9 cellular contexts compared by ENCODE assay signal in the genomic region with DNA sequence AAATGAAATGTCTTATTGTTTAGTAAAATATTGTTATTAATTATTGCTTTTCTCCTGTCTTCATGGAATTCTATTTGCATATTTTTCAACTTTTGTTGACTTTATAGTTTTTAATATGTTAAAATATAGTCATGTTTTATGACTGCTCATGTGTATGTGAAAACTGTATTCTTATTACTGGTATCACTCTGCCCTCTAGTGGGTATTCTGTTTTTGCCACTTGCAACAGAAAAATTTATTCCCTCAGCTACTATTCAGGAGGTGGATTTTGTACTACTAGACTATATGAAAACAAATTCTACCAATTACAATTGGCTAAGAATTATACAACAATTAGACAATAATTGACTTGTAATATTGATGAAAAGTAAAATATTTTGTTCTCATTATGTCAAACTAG. TPM values are rescaled to one million over a fixed set of nuclear protein-coding genes. Genes with fewer than 3 reads are reported as not detected.
DNase-seq lines count a peak whose midpoint lies in the region; ATAC-seq and TF ChIP-seq lines count a peak whose summit lies in the region.
"Had no signal": no experiment of that assay in that cellular context is flagged by ENCODE, and none has a peak within 500 bp of the region (broad histone marks: within the 10 kb centered on the region; RNA-seq: fewer than 3 reads in every experiment).

No MANE protein-coding gene starts in this region.

- in situ Hi-C loops in Panc1 (cut with HindIII; ENCODE audit: low pct_unique_long_range_greater_than_20kb, low sequenced_read_pairs): no loop called here

- TF ChIP-seq CTCF in Panc1 (IDR thresholded peaks at IDR 0.05): peak; percentile 55; the same call in 1 of the 2 replicates

- H3K4me3 ChIP-seq in Panc1 (ENCODE audit: low read depth in 2 of 2, low read length in 2 of 2): no peak overlapping the region
- H3K4me3 ChIP-seq: SJSA1 had no signal

- peak; percentile 5 for DNase-seq in GM04504 (ENCODE audit: low read depth)
- peak; percentile 24 for DNase-seq in Panc1 (ENCODE audit: low read depth, low spot score)
- peak; percentile 2 for DNase-seq in globus pallidus (ENCODE audit: low spot score)
- DNase-seq in activated CD8-positive, alpha-beta memory T cell treated with anti-CD3 and anti-CD28 coated beads, Interleukin-2, amount 50 U/mL, for 48 hours: no peak
- DNase-seq in OCI-M2 (lab: John Stamatoyannopoulos, UW; ENCODE audit: unreplicated experiment): no peak
- no peak for DNase-seq in activated CD4-positive, alpha-beta T cell treated with anti-CD3 and anti-CD28 coated beads, Interleukin-2, amount 50 U/mL, for 4 hours

- H3K36me3 ChIP-seq in Panc1 (ENCODE audit: control insufficient read depth, insufficient read depth, low read length): no peaks in the 10 kb centered on the region
- H3K36me3 ChIP-seq: SJSA1 had no signal

- BruUV-seq in Panc1 (replicated peaks; lab: Mats Ljungman, UMichigan): no TSS peak

- POLR2A ChIA-PET in Panc1 (lab: Charles Lee): no interaction called here

- intact Hi-C loops in Panc1 (cut with micrococcal nuclease; ENCODE audit: unreplicated experiment): no loop called here

- H3K27me3 ChIP-seq in Panc1 (ENCODE audit: control insufficient read depth, insufficient read depth, low read length): no peaks in the 10 kb centered on the region
- H3K27me3 ChIP-seq: SJSA1 had no signal

- H3K9me3 ChIP-seq in Panc1 (ENCODE audit: control insufficient read depth, insufficient read depth, low read depth, low read length): no peaks in the 10 kb centered on the region
- H3K9me3 ChIP-seq: SJSA1 had no signal

- no peak overlapping the region for H3K27ac ChIP-seq in Panc1 (ENCODE audit: low read length)
- H3K27ac ChIP-seq: SJSA1 had no signal

- CTCF ChIA-PET in Panc1 (lab: Charles Lee): no interaction called here

- no peaks in the 10 kb centered on the region for H3K4me1 ChIP-seq in Panc1 (ENCODE audit: control insufficient read depth, insufficient read depth, low read length)
- H3K4me1 ChIP-seq: SJSA1 had no signal

- ATAC-seq in HG03280 (IDR thresholded peaks at IDR 0.05; ENCODE audit: unreplicated experiment) (peak; percentile 57), Panc1 (peak; percentile 63; the same call in 1 of the 2 replicates), HG02571 (IDR thresholded peaks at IDR 0.05; ENCODE audit: unreplicated experiment) (no peak)

RNA-seq across cellular contexts. Expression of gene OR4C6, which starts 45.0 kb away (rescaled TPM):
- total RNA-seq in Panc1 (2021; ENCODE audit: unreplicated experiment): not detected
- not detected for polyA plus RNA-seq in Panc1 (2012; ENCODE audit: insufficient read length)
- total RNA-seq: SJSA1 had no signal

RNA-seq across cellular contexts. Expression of gene OR4S2, which starts 58.9 kb away (rescaled TPM):
- total RNA-seq in Panc1 (2021; ENCODE audit: unreplicated experiment): not detected
- polyA plus RNA-seq in Panc1 (2012; ENCODE audit: insufficient read length): not detected
- total RNA-seq: SJSA1 had no signal

Comparison
In these comparisons a context has a peak if more than half of its experiments do, and no peak if none do; other contexts are left out.
1. DNase-seq: peak in GM04504 (single experiment), Panc1 (single experiment) and globus pallidus (single experiment); none in activated CD8-positive, alpha-beta memory T cell treated with anti-CD3 and anti-CD28 coated beads, Interleukin-2, amount 50 U/mL, for 48 hours (single experiment), OCI-M2 (single experiment) and activated CD4-positive, alpha-beta T cell treated with anti-CD3 and anti-CD28 coated beads, Interleukin-2, amount 50 U/mL, for 4 hours (0 of 2).